Comparison of ENCODE assay signal across 16 cellular contexts in the genomic region with DNA sequence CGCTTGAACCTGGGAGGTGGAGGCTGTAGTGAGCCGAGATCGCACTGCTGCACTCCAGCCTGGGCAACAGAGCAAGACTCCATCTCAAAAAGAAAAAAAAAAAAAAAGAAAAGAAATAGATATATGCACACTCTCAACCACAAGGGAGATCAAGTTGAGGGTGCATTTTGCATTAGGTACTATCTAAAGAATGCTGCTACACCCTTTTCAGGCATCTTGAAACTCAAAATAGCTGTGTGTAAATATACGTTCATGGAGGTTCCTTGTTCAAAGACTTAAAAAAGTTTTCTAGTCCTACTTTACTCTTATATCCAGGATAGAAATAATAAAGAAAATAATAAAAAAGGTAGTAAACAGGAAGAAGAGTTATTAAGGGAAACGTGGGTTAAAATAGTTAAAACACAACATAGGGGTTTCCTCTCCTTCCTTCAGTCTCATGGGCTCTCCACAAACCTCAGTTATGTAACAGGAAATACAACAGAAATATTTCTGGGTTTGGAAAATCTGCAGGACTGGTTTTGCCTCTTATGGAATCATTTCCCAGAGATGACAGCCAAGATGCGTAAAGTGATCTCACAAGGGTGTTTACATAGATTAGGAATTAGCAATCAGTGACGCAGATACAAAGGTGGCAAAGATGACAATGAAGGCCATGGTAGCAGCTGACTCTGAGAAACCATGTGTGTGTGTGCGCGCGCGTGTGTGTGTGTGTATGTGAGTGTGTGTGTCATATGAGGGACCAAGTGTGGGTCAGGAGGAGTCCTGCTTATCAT. TPM values are rescaled to one million over a fixed set of nuclear protein-coding genes. Genes with fewer than 3 reads are reported as not detected.
DNase-seq lines count a peak whose midpoint lies in the region; ATAC-seq and TF ChIP-seq lines count a peak whose summit lies in the region.
"Had no signal": no experiment of that assay in that cellular context is flagged by ENCODE, and none has a peak within 500 bp of the region (broad histone marks: within the 10 kb centered on the region; RNA-seq: fewer than 3 reads in every experiment).

No MANE protein-coding gene starts in this region.

- DNase-seq in H4 (ENCODE audit: low spot score) (peak; percentile 60), fibroblast of gingiva (ENCODE audit: low read depth) (peak; percentile 70), renal cortical epithelial cell (ENCODE audit: low read depth) (peak; percentile 50), dermis blood vessel endothelial cell (no peak)
- DNase-seq in stimulated activated naive CD8-positive, alpha-beta T cell treated with anti-CD3 and anti-CD28 coated beads, Interleukin-15, Interleukin-2, amounts not matched to agents 100 U/mL and 50 U/mL, for 24 hours, result no peak
- no peak for DNase-seq in activated CD8-positive, alpha-beta memory T cell treated with anti-CD3 and anti-CD28 coated beads, Interleukin-2, amount 50 U/mL, for 4 hours
- DNase-seq: activated CD4-positive, alpha-beta T cell treated with anti-CD3 and anti-CD28 coated beads, Interleukin-2, amount 10 ng/mL, durations not matched to agents 7 days and 5 days; activated T-cell treated with anti-CD3 and anti-CD28 coated beads, Interleukin-2, amount 50 U/mL, for 72 hours; anterior cingulate cortex; GF-D8; left cardiac atrium; NCI-H146; substantia nigra had no signal

- ATAC-seq in stimulated activated naive CD8-positive, alpha-beta T cell treated with anti-CD3 and anti-CD28 coated beads, Interleukin-15, Interleukin-2, amounts not matched to agents 100 U/mL and 50 U/mL, for 24 hours, result no peak
- no peak for ATAC-seq in GM18517 (IDR thresholded peaks at IDR 0.05; ENCODE audit: unreplicated experiment)
- ATAC-seq: activated T-cell treated with anti-CD3 and anti-CD28 coated beads, Interleukin-2, amount 50 U/mL, for 72 hours; left cardiac atrium had no signal

TF ChIP-seq in PFSK-1, 5 proteins besides CTCF, POLR2A, EP300 and RAD21:
- peak; percentile 62 for TF ChIP-seq FOXP2 (optimal IDR thresholded peaks at IDR 0.05; ENCODE audit: borderline replicate concordance, extremely low read depth, extremely low read length, insufficient read depth)
- TF ChIP-seq TAF1 (IDR thresholded peaks at IDR 0.05; ENCODE audit: borderline replicate concordance, insufficient read depth, low read length), result no peak

RNA-seq across cellular contexts. Expression of a gene that starts 15.1 kb away (rescaled TPM):
- 0.02 and 0.06 TPM in 2 replicates for total RNA-seq in H4 (2014; rRNA removed; shearing (Covaris generic))
- 0.15 TPM for polyA plus RNA-seq in PFSK-1 (2012; ENCODE audit: insufficient read length, low read depth)
- 0.30 and 2.1 TPM in 2 replicates for total RNA-seq in renal cortical epithelial cell
- not detected in 2 replicates for total RNA-seq in dermis blood vessel endothelial cell
- total RNA-seq: activated CD4-positive, alpha-beta T cell treated with anti-CD3 and anti-CD28 coated beads, Interleukin-2, amount 10 ng/mL, durations not matched to agents 7 days and 5 days; activated T-cell treated with anti-CD3 and anti-CD28 coated beads, Interleukin-2, amount 50 U/mL, for 72 hours; T-helper 1 cell treated with Interleukin-12 subunit alpha and Interleukin-12 subunit beta and Interleukin-4 antibody, amounts not matched to agents 30 ng/mL and 1 ng/mL, for 36 hours had no signal

Comparison
In these comparisons a context has a peak if more than half of its experiments do, and no peak if none do; other contexts are left out.
1. DNase-seq: peak in H4 (single experiment), fibroblast of gingiva (single experiment) and renal cortical epithelial cell (single experiment); none in stimulated activated naive CD8-positive, alpha-beta T cell treated with anti-CD3 and anti-CD28 coated beads, Interleukin-15, Interleukin-2, amounts not matched to agents 100 U/mL and 50 U/mL, for 24 hours (single experiment), activated CD8-positive, alpha-beta memory T cell treated with anti-CD3 and anti-CD28 coated beads, Interleukin-2, amount 50 U/mL, for 4 hours (single experiment) and dermis blood vessel endothelial cell (single experiment).